ENCODE assay signal across 15 cellular contexts in the genomic region with DNA sequence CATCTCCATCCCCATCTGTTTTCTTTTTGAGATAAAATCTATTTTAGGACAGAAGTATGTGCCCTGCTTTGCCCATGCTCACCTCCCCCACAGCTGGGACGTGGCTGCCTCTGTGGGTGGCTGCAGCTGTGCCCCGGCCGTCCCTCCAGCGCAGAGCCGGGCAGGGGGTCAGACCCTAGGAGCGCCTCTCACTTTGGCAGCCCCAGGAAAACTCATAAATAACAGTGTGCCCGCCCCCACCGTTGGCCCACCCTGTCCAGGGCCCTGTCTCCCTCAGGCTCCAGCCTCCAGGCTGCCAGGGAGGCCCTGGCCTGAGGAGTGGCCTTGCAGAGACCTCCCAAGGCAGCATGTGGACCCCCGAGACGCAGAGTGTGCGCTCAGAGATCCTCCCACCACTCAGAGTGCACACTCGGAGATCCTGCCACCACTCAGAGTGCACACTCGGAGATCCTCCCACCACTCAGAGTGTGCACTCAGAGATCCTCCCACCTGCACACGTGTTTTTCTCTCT.
"Had no signal": no experiment of that assay in that cellular context is flagged by ENCODE, and none has a peak within 500 bp of the region (broad histone marks: within the 10 kb centered on the region; RNA-seq: fewer than 3 reads in every experiment).

No MANE protein-coding gene starts in this region.

- H3K27ac Mint-ChIP-seq: activated naive CD8-positive, alpha-beta T cell; endodermal cell; stimulated activated naive CD8-positive, alpha-beta T cell treated with anti-CD3 and anti-CD28 coated beads, Interleukin-15, Interleukin-2, amounts not matched to agents 100 ng/mL and 50 ng/mL, for 24 hours had no signal

- H3K4me3 Mint-ChIP-seq: activated naive CD8-positive, alpha-beta T cell; endodermal cell; stimulated activated naive CD8-positive, alpha-beta T cell treated with anti-CD3 and anti-CD28 coated beads, Interleukin-15, Interleukin-2, amounts not matched to agents 100 ng/mL and 50 ng/mL, for 24 hours had no signal

- H3K27me3 ChIP-seq: brain microvascular endothelial cell, vagina had no signal

- H3K9me3 Mint-ChIP-seq: endodermal cell; stimulated activated naive CD8-positive, alpha-beta T cell treated with anti-CD3 and anti-CD28 coated beads, Interleukin-15, Interleukin-2, amounts not matched to agents 100 ng/mL and 50 ng/mL, for 24 hours had no signal

- H3K9me3 ChIP-seq: thoracic aorta, vagina had no signal

- H3K27ac ChIP-seq: brain microvascular endothelial cell, vagina had no signal

- H3K36me3 Mint-ChIP-seq: activated naive CD8-positive, alpha-beta T cell had no signal

- H3K4me3 ChIP-seq: thoracic aorta, vagina had no signal

- H3K36me3 ChIP-seq: brain microvascular endothelial cell, thoracic aorta, vagina had no signal

- H3K4me1 Mint-ChIP-seq: endodermal cell had no signal

- DNase-seq: activated CD4-positive, alpha-beta T cell treated with anti-CD3 and anti-CD28 coated beads, Interleukin-2, amount 50 U/mL, for 4 hours; activated CD4-positive, CD25-positive, alpha-beta regulatory T cell treated with anti-CD3 and anti-CD28 coated beads, Interleukin-2, amount 50 U/mL, for 72 hours; activated gamma-delta T cell; activated T-cell treated with anti-CD3 and anti-CD28 coated beads, Interleukin-2, amount 50 U/mL, for 1 hour; brain microvascular endothelial cell; erythroblast; islet precursor cell; midbrain; stimulated activated CD4-positive, alpha-beta T cell treated with anti-CD3 and anti-CD28 coated beads, Interleukin-4, amount 100 ng/mL, for 24 hours; T-helper 9 cell had no signal
